Comparison of ENCODE assay signal across 17 cellular contexts in the genomic region with DNA sequence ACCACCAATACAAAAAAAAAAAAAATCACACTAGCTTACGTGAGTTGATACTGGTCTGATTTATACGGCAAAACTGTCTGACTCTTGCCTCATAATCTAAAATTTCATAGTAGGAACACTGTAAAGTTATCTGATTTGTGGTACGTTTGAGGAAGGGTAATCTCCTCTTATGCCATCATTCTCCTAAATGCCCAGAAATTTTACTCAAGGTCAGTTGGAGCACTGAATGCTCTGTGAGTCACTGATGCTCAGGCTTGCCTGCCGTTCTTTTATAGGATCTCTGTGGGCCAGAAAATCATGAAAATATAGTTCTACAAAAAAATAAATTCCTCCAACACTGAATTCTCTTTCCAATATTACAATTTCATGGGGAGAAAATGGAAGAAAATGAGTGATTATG.
"Had no signal": no experiment of that assay in that cellular context is flagged by ENCODE, and none has a peak within 500 bp of the region (broad histone marks: within the 10 kb centered on the region; RNA-seq: fewer than 3 reads in every experiment).

No MANE protein-coding gene starts in this region.

- H3K4me1 ChIP-seq: right lobe of liver, testis, uterus had no signal

- H3K27ac ChIP-seq: cardiac muscle cell, epithelial cell of prostate, right lobe of liver, testis, uterus, WERI-Rb-1 had no signal

- H3K4me3 ChIP-seq: cardiac muscle cell, heart left ventricle, right lobe of liver, testis, uterus had no signal

- ATAC-seq: heart left ventricle, left colon, right lobe of liver had no signal

- H3K36me3 ChIP-seq: cardiac muscle cell, heart left ventricle, right lobe of liver, uterus, WERI-Rb-1 had no signal

- DNase-seq: activated CD4-positive, alpha-beta T cell treated with anti-CD3 and anti-CD28 coated beads, Interleukin-2, amount 10 ng/mL, durations not matched to agents 7 days and 5 days; activated CD4-positive, CD25-positive, alpha-beta regulatory T cell treated with anti-CD3 and anti-CD28 coated beads, Interleukin-2, amount 50 U/mL, for 72 hours; activated T-cell treated with anti-CD3 and anti-CD28 coated beads, Interleukin-2, amount 50 U/mL, for 1 hour; amygdala; heart left ventricle; islet precursor cell; left colon; mesenchymal stem cell; right lobe of liver; stimulated activated CD4-positive, alpha-beta T cell treated with anti-CD3 and anti-CD28 coated beads, Interleukin-4, amount 100 ng/mL, for 1 hour; stimulated activated naive CD4-positive, alpha-beta T cell; testis; trophoblast cell; uterus; WERI-Rb-1 had no signal

- H3K27me3 ChIP-seq: cardiac muscle cell, heart left ventricle, right lobe of liver, testis, uterus had no signal

- H3K9me3 ChIP-seq: right lobe of liver, testis, uterus had no signal
